ENCODE assay signal across 1 cellular context in genomic region chr7:17184805-17185689, GRCh38.
TF ChIP-seq lines count a peak whose summit lies in the region.

No MANE protein-coding gene starts in this region.

TF ChIP-seq in HepG2, 621 proteins besides CTCF, POLR2A, EP300 and RAD21 (continued from another document and continues in another):
- TF ChIP-seq, protein P1, sequence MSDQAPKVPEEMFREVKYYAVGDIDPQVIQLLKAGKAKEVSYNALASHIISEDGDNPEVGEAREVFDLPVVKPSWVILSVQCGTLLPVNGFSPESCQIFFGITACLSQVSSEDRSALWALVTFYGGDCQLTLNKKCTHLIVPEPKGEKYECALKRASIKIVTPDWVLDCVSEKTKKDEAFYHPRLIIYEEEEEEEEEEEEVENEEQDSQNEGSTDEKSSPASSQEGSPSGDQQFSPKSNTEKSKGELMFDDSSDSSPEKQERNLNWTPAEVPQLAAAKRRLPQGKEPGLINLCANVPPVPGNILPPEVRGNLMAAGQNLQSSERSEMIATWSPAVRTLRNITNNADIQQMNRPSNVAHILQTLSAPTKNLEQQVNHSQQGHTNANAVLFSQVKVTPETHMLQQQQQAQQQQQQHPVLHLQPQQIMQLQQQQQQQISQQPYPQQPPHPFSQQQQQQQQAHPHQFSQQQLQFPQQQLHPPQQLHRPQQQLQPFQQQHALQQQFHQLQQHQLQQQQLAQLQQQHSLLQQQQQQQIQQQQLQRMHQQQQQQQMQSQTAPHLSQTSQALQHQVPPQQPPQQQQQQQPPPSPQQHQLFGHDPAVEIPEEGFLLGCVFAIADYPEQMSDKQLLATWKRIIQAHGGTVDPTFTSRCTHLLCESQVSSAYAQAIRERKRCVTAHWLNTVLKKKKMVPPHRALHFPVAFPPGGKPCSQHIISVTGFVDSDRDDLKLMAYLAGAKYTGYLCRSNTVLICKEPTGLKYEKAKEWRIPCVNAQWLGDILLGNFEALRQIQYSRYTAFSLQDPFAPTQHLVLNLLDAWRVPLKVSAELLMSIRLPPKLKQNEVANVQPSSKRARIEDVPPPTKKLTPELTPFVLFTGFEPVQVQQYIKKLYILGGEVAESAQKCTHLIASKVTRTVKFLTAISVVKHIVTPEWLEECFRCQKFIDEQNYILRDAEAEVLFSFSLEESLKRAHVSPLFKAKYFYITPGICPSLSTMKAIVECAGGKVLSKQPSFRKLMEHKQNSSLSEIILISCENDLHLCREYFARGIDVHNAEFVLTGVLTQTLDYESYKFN (CRISPR knock-in tag; conservative IDR thresholded peaks at IDR 0.05), result peak; percentile 97
- TF ChIP-seq ASH2L (IDR thresholded peaks at IDR 0.05; ENCODE audit: insufficient read length, low read depth, low read length) (peak; percentile 65), ZNF709 (CRISPR knock-in tag; IDR thresholded peaks at IDR 0.05) (no peak), CAMTA2 (CRISPR knock-in tag; IDR thresholded peaks at IDR 0.05; ENCODE audit: borderline replicate concordance) (no peak), MAFG (CRISPR knock-in tag; IDR thresholded peaks at IDR 0.05) (no peak), ZNF652 (CRISPR knock-in tag; IDR thresholded peaks at IDR 0.05; ENCODE audit: borderline replicate concordance, low read depth) (peak; percentile 70; the same call in 1 of the 2 replicates), FOSL2 (CRISPR knock-in tag; IDR thresholded peaks at IDR 0.05) (peak; percentile 46; the same call in 1 of the 2 replicates), ARNTL (CRISPR knock-in tag; IDR thresholded peaks at IDR 0.05) (0 out of 2 replicates have a peak, but pooled peaks have one; percentile 36), ARNT2 (CRISPR knock-in tag; IDR thresholded peaks at IDR 0.05; ENCODE audit: low read depth) (0 out of 2 replicates have a peak, but pooled peaks have one; percentile 27), RERE (CRISPR knock-in tag; IDR thresholded peaks at IDR 0.05; ENCODE audit: low read depth) (peak; percentile 83; the same call in 1 of the 2 replicates), ZFAT (CRISPR knock-in tag; conservative IDR thresholded peaks at IDR 0.05) (no peak), MIXL1 (CRISPR knock-in tag; IDR thresholded peaks at IDR 0.05) (peak; percentile 88), SIX4 (CRISPR knock-in tag; IDR thresholded peaks at IDR 0.05) (peak; percentile 85), CEBPG (CRISPR knock-in tag; IDR thresholded peaks at IDR 0.05) (peak; percentile 90), NFIC (IDR thresholded peaks at IDR 0.05; ENCODE audit: low read length) (peak; percentile 96), ZNF101 (CRISPR knock-in tag; IDR thresholded peaks at IDR 0.05; ENCODE audit: borderline replicate concordance, low read depth) (no peak), HBP1 (CRISPR knock-in tag; IDR thresholded peaks at IDR 0.05; ENCODE audit: low read depth) (0 out of 2 replicates have a peak, but pooled peaks have one; percentile 30), ZMYM4 (CRISPR knock-in tag; IDR thresholded peaks at IDR 0.05) (peak; percentile 69; the same call in 1 of the 2 replicates), KDM2A (CRISPR knock-in tag; IDR thresholded peaks at IDR 0.05; ENCODE audit: borderline replicate concordance, low read depth) (no peak), ZNF687 (CRISPR knock-in tag; IDR thresholded peaks at IDR 0.05) (no peak), ESRRA (CRISPR knock-in tag; IDR thresholded peaks at IDR 0.05; ENCODE audit: low read depth) (0 out of 2 replicates have a peak, but pooled peaks have one; percentile 22), TARDBP (CRISPR knock-in tag; IDR thresholded peaks at IDR 0.05) (peak; percentile 53; the same call in 1 of the 2 replicates), SYNCRIP (IDR thresholded peaks at IDR 0.05; ENCODE audit: insufficient read depth, low read depth, low read length) (no peak), MXD4 (CRISPR knock-in tag; IDR thresholded peaks at IDR 0.05) (0 out of 2 replicates have a peak, but pooled peaks have one; percentile 24), MEIS1 (CRISPR knock-in tag; IDR thresholded peaks at IDR 0.05; ENCODE audit: borderline replicate concordance) (peak; percentile 66; the same call in 1 of the 2 replicates)
- TF ChIP-seq, protein P2, sequence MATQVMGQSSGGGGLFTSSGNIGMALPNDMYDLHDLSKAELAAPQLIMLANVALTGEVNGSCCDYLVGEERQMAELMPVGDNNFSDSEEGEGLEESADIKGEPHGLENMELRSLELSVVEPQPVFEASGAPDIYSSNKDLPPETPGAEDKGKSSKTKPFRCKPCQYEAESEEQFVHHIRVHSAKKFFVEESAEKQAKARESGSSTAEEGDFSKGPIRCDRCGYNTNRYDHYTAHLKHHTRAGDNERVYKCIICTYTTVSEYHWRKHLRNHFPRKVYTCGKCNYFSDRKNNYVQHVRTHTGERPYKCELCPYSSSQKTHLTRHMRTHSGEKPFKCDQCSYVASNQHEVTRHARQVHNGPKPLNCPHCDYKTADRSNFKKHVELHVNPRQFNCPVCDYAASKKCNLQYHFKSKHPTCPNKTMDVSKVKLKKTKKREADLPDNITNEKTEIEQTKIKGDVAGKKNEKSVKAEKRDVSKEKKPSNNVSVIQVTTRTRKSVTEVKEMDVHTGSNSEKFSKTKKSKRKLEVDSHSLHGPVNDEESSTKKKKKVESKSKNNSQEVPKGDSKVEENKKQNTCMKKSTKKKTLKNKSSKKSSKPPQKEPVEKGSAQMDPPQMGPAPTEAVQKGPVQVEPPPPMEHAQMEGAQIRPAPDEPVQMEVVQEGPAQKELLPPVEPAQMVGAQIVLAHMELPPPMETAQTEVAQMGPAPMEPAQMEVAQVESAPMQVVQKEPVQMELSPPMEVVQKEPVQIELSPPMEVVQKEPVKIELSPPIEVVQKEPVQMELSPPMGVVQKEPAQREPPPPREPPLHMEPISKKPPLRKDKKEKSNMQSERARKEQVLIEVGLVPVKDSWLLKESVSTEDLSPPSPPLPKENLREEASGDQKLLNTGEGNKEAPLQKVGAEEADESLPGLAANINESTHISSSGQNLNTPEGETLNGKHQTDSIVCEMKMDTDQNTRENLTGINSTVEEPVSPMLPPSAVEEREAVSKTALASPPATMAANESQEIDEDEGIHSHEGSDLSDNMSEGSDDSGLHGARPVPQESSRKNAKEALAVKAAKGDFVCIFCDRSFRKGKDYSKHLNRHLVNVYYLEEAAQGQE (IDR thresholded peaks at IDR 0.05; ENCODE audit: borderline replicate concordance in 1 of 2, low read depth in 1 of 2, low read length in 2 of 2), result no peak
- TF ChIP-seq, protein P3, sequence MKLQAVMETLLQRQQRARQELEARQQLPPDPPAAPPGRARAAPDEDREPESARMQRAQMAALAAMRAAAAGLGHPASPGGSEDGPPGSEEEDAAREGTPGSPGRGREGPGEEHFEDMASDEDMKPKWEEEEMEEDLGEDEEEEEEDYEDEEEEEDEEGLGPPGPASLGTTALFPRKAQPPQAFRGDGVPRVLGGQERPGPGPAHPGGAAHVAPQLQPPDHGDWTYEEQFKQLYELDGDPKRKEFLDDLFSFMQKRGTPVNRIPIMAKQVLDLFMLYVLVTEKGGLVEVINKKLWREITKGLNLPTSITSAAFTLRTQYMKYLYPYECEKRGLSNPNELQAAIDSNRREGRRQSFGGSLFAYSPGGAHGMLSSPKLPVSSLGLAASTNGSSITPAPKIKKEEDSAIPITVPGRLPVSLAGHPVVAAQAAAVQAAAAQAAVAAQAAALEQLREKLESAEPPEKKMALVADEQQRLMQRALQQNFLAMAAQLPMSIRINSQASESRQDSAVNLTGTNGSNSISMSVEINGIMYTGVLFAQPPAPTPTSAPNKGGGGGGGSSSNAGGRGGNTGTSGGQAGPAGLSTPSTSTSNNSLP (IDR thresholded peaks at IDR 0.05; ENCODE audit: low read depth, low read length), result peak; percentile 90
- TF ChIP-seq, protein P4, sequence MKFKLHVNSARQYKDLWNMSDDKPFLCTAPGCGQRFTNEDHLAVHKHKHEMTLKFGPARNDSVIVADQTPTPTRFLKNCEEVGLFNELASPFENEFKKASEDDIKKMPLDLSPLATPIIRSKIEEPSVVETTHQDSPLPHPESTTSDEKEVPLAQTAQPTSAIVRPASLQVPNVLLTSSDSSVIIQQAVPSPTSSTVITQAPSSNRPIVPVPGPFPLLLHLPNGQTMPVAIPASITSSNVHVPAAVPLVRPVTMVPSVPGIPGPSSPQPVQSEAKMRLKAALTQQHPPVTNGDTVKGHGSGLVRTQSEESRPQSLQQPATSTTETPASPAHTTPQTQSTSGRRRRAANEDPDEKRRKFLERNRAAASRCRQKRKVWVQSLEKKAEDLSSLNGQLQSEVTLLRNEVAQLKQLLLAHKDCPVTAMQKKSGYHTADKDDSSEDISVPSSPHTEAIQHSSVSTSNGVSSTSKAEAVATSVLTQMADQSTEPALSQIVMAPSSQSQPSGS (CRISPR knock-in tag; IDR thresholded peaks at IDR 0.05), result peak; percentile 69; the same call in 1 of the 2 replicates
- TF ChIP-seq, protein P5, sequence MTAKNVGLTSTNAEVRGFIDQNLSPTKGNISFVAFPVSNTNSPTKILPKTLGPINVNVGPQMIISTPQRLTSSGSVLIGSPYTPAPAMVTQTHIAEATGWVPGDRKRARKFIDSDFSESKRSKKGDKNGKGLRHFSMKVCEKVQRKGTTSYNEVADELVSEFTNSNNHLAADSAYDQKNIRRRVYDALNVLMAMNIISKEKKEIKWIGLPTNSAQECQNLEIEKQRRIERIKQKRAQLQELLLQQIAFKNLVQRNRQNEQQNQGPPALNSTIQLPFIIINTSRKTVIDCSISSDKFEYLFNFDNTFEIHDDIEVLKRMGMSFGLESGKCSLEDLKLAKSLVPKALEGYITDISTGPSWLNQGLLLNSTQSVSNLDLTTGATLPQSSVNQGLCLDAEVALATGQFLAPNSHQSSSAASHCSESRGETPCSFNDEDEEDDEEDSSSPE (CRISPR knock-in tag; IDR thresholded peaks at IDR 0.05), result 0 out of 2 replicates have a peak, but pooled peaks have one; percentile 28
